ENCODE assay signal across 8 cellular contexts in genomic region chr12:15220961-15221885, GRCh38. TPM values are rescaled to one million over a fixed set of nuclear protein-coding genes. Genes with fewer than 3 reads are reported as not detected.
DNase-seq lines count a peak whose midpoint lies in the region; ATAC-seq and TF ChIP-seq lines count a peak whose summit lies in the region.

Gene RERG, minus strand, starts transcription at chr12:15221417. Its CDS starts 3,928 bp downstream, at chr12:15217489.

- peak within 1 kb of the TSS; percentile 67 for H3K4me3 Mint-ChIP-seq in activated T-cell treated with anti-CD3 and anti-CD28 coated beads, Interleukin-2, amount 50 U/mL, for 4 hours

- TF ChIP-seq CTCF in AG10803 (conservative IDR thresholded peaks at IDR 0.05; ENCODE audit: low read length) (peak; percentile 76), esophagus squamous epithelium (IDR thresholded peaks at IDR 0.05) (peak; percentile 77 to 95 (median 94))

- TF ChIP-seq POLR2A in esophagus squamous epithelium (IDR thresholded peaks at IDR 0.05): peak in 2 of 4 donors; percentile 28 to 43

- H3K27me3 ChIP-seq in esophagus squamous epithelium: peaks cover 0 to 8% (median 0%) of the 10 kb centered on the region in 4 donors

- no peaks in the 10 kb centered on the region for H3K36me3 Mint-ChIP-seq in activated T-cell treated with anti-CD3 and anti-CD28 coated beads, Interleukin-2, amount 50 U/mL, for 4 hours (ENCODE audit: insufficient read depth)

- H3K36me3 ChIP-seq in esophagus squamous epithelium: no peaks in the 10 kb centered on the region

- WGBS in esophagus squamous epithelium, 2 donors: 7 to 18% methylated on average over 7 to 11 of the region's 55 CpGs

- H3K27me3 Mint-ChIP-seq in activated T-cell treated with anti-CD3 and anti-CD28 coated beads, Interleukin-2, amount 50 U/mL, for 4 hours (ENCODE audit: low read depth): peaks cover 40% of the 10 kb centered on the region

- ATAC-seq in GM18909 (IDR thresholded peaks at IDR 0.05; ENCODE audit: poor library complexity, unreplicated experiment) (peak; percentile 94), HG03175 (IDR thresholded peaks at IDR 0.05; ENCODE audit: unreplicated experiment) (peak; percentile 92)
- ATAC-seq in activated T-cell treated with anti-CD3 and anti-CD28 coated beads, Interleukin-2, amount 50 U/mL, for 4 hours: peak; percentile 100

- peaks cover 0 to 24% (median 5%) of the 10 kb centered on the region in 3 donors for H3K4me1 ChIP-seq in esophagus squamous epithelium

- peaks cover 5% of the 10 kb centered on the region for H3K4me1 Mint-ChIP-seq in activated T-cell treated with anti-CD3 and anti-CD28 coated beads, Interleukin-2, amount 50 U/mL, for 4 hours (ENCODE audit: low read depth)

- intact Hi-C loops in esophagus squamous epithelium (cut with DNase I): loop anchor here (2.0 to 10.0 kb wide), 3 partner anchors 54 to 374 kb away; no protein-coding TSS in a partner anchor

- H3K9me3 ChIP-seq in esophagus squamous epithelium: no peaks in the 10 kb centered on the region

- H3K4me3 ChIP-seq in AG10803 (ENCODE audit: low read length) (peak within 1 kb of the TSS; percentile 41), esophagus squamous epithelium (peak within 1 kb of the TSS; percentile 19 to 76 (median 54))

- peak within 1 kb of the TSS; percentile 50 to 90 (median 86) for H3K27ac ChIP-seq in esophagus squamous epithelium

- DNase-seq in AG10803 (ENCODE audit: low read depth) (peak; percentile 55), NCI-H82 (lab: John Stamatoyannopoulos, UW) (peak; percentile 92), esophagus squamous epithelium (lab: John Stamatoyannopoulos, UW) (peak; percentile 6), myocyte (ENCODE audit: low read depth) (peak; percentile 82)
- DNase-seq in activated T-cell treated with anti-CD3 and anti-CD28 coated beads, Interleukin-2, amount 50 U/mL, for 4 hours: peak; percentile 65
- DNase-seq in stimulated activated CD8-positive, alpha-beta memory T cell treated with anti-CD3 and anti-CD28 coated beads, Interleukin-7, amount 100 ng/mL, for 24 hours (ENCODE audit: low read depth): peak; percentile 41

- no peaks in the 10 kb centered on the region for H3K9me3 Mint-ChIP-seq in activated T-cell treated with anti-CD3 and anti-CD28 coated beads, Interleukin-2, amount 50 U/mL, for 4 hours

RNA-seq across cellular contexts. Expression of gene RERG, which starts in this region (rescaled TPM):
- total RNA-seq in activated T-cell treated with anti-CD3 and anti-CD28 coated beads, Interleukin-2, amount 50 U/mL, for 4 hours: under 1 TPM in 1 of 3 donors, not detected in 2; 0.26 TPM
- 10 to 100 TPM in 2 of 4 donors, 1 to 10 TPM in 2; 1.4 to 15.1 (median 7.0) TPM for total RNA-seq in esophagus squamous epithelium
- 2.5 and 2.8 TPM in 2 replicates for total RNA-seq in myocyte
- 3.1 TPM for polyA plus RNA-seq in myocyte (2012)

Comparison
In these comparisons a context has a peak if more than half of its experiments do, and no peak if none do; other contexts are left out.
1. Peak in every context shown above with its lines: DNase-seq, ATAC-seq, H3K4me3 ChIP-seq and H3K27ac ChIP-seq.
2. Peak in DNase-seq and ATAC-seq in activated T-cell treated with anti-CD3 and anti-CD28 coated beads, Interleukin-2, amount 50 U/mL, for 4 hours; RNA of the gene not detected or under 1 TPM.
3. DNase-seq: peak in every context shown above with its lines; median percentile 92 in NCI-H82; 82 in myocyte; 65 in activated T-cell treated with anti-CD3 and anti-CD28 coated beads, Interleukin-2, amount 50 U/mL, for 4 hours; 55 in AG10803; 41 in stimulated activated CD8-positive, alpha-beta memory T cell treated with anti-CD3 and anti-CD28 coated beads, Interleukin-7, amount 100 ng/mL, for 24 hours; 6 in esophagus squamous epithelium.